28 cellular contexts compared by ENCODE assay signal in the genomic region with DNA sequence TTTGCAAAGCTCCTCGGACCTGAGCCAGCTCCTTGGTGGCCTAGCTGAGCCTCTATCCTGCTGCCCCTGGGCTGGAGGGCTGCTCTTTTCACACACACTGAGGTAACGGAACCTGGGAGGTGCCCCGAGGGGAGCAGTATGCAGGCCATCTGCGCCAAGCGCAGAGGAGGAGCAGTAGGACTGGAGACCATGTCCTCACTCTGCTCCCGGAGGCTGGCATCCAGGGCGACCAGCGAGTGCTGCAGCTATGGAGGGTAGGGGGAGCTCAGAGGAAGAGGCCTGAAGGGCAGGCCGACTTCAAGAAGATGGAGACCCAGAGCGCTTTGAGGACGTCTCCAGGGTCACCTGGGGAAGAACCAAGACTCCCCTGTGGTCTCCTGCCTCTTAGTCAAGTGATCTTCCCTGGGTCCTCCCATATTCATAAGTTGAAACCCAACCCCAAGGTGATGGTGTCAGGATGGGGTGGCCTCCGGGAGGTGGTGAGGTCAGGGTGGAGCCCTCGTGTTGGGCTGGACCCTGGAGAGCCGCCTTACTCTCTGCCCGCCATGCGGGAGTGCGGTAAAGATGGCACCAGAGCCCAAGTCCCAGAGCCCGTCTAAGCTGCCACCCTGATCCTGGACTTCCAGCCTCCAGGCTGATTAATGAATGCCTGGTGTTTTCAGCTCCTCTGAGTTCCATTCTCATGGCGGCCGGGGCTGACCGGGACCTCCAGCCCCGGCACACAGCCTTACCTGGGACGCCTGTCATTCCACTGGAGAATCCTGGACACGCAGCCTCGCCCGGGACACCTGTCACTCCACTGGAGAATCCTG.
"Had no signal": no experiment of that assay in that cellular context is flagged by ENCODE, and none has a peak within 500 bp of the region (broad histone marks: within the 10 kb centered on the region; RNA-seq: fewer than 3 reads in every experiment).

No MANE protein-coding gene starts in this region.

- H3K9me3 Mint-ChIP-seq: activated naive CD4-positive, alpha-beta T cell treated with anti-CD3 and anti-CD28 coated beads for 36 hours; activated naive CD8-positive, alpha-beta T cell treated with anti-CD3 and anti-CD28 coated beads for 36 hours; activated T-helper 1 cell treated with anti-CD3 and anti-CD28 coated beads, Interleukin-12 subunit alpha, Interleukin-12 subunit beta, Interleukin-2, Interleukin-4 antibody, amounts not matched to agents 30 ng/mL and 10 ng/mL and 1 ng/mL, durations not matched to agents 14 hours and 24 hours and 36 hours; naive thymus-derived CD8-positive, alpha-beta T cell; neural progenitor cell; stimulated activated naive B cell treated with anti-CD40 and anti-IgM and Interleukin-4, amounts not matched to agents 10 μg/mL and 1 μg/mL and 100 μg/mL, for 72 hours had no signal

- H3K27ac Mint-ChIP-seq: activated naive CD4-positive, alpha-beta T cell treated with anti-CD3 and anti-CD28 coated beads for 36 hours; activated naive CD8-positive, alpha-beta T cell treated with anti-CD3 and anti-CD28 coated beads for 36 hours; activated T-helper 1 cell treated with anti-CD3 and anti-CD28 coated beads, Interleukin-12 subunit alpha, Interleukin-12 subunit beta, Interleukin-2, Interleukin-4 antibody, amounts not matched to agents 30 ng/mL and 10 ng/mL and 1 ng/mL, durations not matched to agents 14 hours and 24 hours and 36 hours; naive thymus-derived CD8-positive, alpha-beta T cell; neural progenitor cell; progenitor cell of endocrine pancreas; stimulated activated naive B cell treated with anti-CD40 and anti-IgM and Interleukin-4, amounts not matched to agents 10 μg/mL and 1 μg/mL and 100 μg/mL, for 72 hours had no signal

- H3K4me1 Mint-ChIP-seq: activated naive CD8-positive, alpha-beta T cell treated with anti-CD3 and anti-CD28 coated beads for 36 hours; neural progenitor cell; stimulated activated naive B cell treated with anti-CD40 and anti-IgM and Interleukin-4, amounts not matched to agents 10 μg/mL and 1 μg/mL and 100 μg/mL, for 72 hours had no signal

- H3K36me3 ChIP-seq: adrenal gland, lower lobe of right lung, neural progenitor cell, sigmoid colon, stomach, tibial artery had no signal

- DNase-seq: activated CD4-positive, alpha-beta T cell treated with anti-CD3 and anti-CD28 coated beads for 48 hours; activated effector memory CD4-positive, alpha-beta T cell treated with anti-CD3 and anti-CD28 coated beads, Interleukin-2, amount 50 U/mL, for 16 hours; activated naive CD4-positive, alpha-beta T cell treated with anti-CD3 and anti-CD28 coated beads for 36 hours; activated naive CD8-positive, alpha-beta T cell treated with anti-CD3 and anti-CD28 coated beads for 36 hours; activated T-cell treated with anti-CD3 and anti-CD28 coated beads, Interleukin-2, amount 50 U/mL, for 1 hour; aorta; body of pancreas; dermis blood vessel endothelial cell; effector CD4-positive, alpha-beta T cell; islet precursor cell; left cardiac atrium; mesenchymal stem cell; sigmoid colon; small intestine; stimulated activated CD4-positive, alpha-beta T cell treated with anti-CD3 and anti-CD28 coated beads, Interleukin-1b, Interleukin-23, amount 100 ng/mL, for 48 hours; stimulated activated CD4-positive, alpha-beta T cell treated with anti-CD3 and anti-CD28 coated beads, Interleukin-4, amount 100 ng/mL, for 4 hours; stimulated activated CD8-positive, alpha-beta memory T cell treated with anti-CD3 and anti-CD28 coated beads, Interleukin-4, amount 100 ng/mL, for 48 hours; stimulated activated naive B cell treated with anti-CD40 and anti-IgM and Interleukin-4, amounts not matched to agents 10 μg/mL and 1 μg/mL and 100 μg/mL, for 72 hours; stomach had no signal

- ATAC-seq: body of pancreas; left cardiac atrium; naive thymus-derived CD8-positive, alpha-beta T cell; stimulated activated naive B cell treated with anti-CD40 and anti-IgM and Interleukin-4, amounts not matched to agents 10 μg/mL and 1 μg/mL and 100 μg/mL, for 72 hours had no signal

- H3K9me3 ChIP-seq: adrenal gland, body of pancreas, lower lobe of right lung, sigmoid colon, stomach, tibial artery had no signal

- H3K27me3 Mint-ChIP-seq: activated naive CD8-positive, alpha-beta T cell treated with anti-CD3 and anti-CD28 coated beads for 36 hours; naive thymus-derived CD8-positive, alpha-beta T cell had no signal

- H3K4me1 ChIP-seq: adrenal gland, body of pancreas, lower lobe of right lung, sigmoid colon, stomach, tibial artery had no signal

- H3K27me3 ChIP-seq: adrenal gland, body of pancreas, sigmoid colon, stomach, tibial artery had no signal

- H3K4me3 Mint-ChIP-seq: activated naive CD4-positive, alpha-beta T cell treated with anti-CD3 and anti-CD28 coated beads for 36 hours; activated naive CD8-positive, alpha-beta T cell treated with anti-CD3 and anti-CD28 coated beads for 36 hours; activated T-helper 1 cell treated with anti-CD3 and anti-CD28 coated beads, Interleukin-12 subunit alpha, Interleukin-12 subunit beta, Interleukin-2, Interleukin-4 antibody, amounts not matched to agents 30 ng/mL and 10 ng/mL and 1 ng/mL, durations not matched to agents 14 hours and 24 hours and 36 hours; naive thymus-derived CD8-positive, alpha-beta T cell; neural progenitor cell; stimulated activated naive B cell treated with anti-CD40 and anti-IgM and Interleukin-4, amounts not matched to agents 10 μg/mL and 1 μg/mL and 100 μg/mL, for 72 hours had no signal

- H3K4me3 ChIP-seq: adrenal gland, body of pancreas, lower lobe of right lung, neural progenitor cell, sigmoid colon, stomach, tibial artery had no signal

- H3K36me3 Mint-ChIP-seq: activated naive CD8-positive, alpha-beta T cell treated with anti-CD3 and anti-CD28 coated beads for 36 hours; naive thymus-derived CD8-positive, alpha-beta T cell; neural progenitor cell; stimulated activated naive B cell treated with anti-CD40 and anti-IgM and Interleukin-4, amounts not matched to agents 10 μg/mL and 1 μg/mL and 100 μg/mL, for 72 hours had no signal

- H3K27ac ChIP-seq: adrenal gland, body of pancreas, epithelial cell of prostate, lower lobe of right lung, neural progenitor cell, sigmoid colon, stomach, tibial artery, VCaP had no signal
